ENCODE assay signal across 34 cellular contexts in the genomic region with DNA sequence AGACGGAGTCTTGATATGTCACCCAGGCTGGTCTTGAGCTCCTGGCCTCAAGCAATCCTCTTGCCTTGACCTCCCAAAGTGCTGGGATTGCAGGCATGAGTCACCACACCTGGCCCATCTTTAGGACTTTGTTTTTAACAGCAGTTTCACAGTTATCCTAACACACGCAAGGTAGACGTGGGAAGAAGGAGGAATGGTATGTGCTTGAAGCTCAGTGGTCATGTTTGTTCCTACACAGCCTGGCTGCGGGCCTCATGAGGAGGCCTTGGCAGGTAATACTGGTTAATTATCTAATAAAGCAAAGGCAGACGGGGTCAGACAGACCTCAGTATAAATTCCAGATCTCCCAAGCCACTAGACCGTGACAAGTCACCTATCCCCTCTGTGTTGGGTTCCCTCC.
"Had no signal": no experiment of that assay in that cellular context is flagged by ENCODE, and none has a peak within 500 bp of the region (broad histone marks: within the 10 kb centered on the region; RNA-seq: fewer than 3 reads in every experiment).

No MANE protein-coding gene starts in this region.

- DNase-seq: activated B cell treated with CpG ODN at 0.5 μM for 24 hours; activated CD4-positive, alpha-beta memory T cell treated with anti-CD3 and anti-CD28 coated beads for 36 hours; activated CD4-positive, alpha-beta T cell treated with anti-CD3 and anti-CD28 coated beads for 4 hours; activated CD4-positive, alpha-beta T cell treated with anti-CD3 and anti-CD28 coated beads, Interleukin-2, amount 10 ng/mL, durations not matched to agents 24 days and 14 days; activated CD4-positive, alpha-beta T cell treated with anti-CD3 and anti-CD28 coated beads, Interleukin-2, amount 50 U/mL, for 1 hour; activated CD4-positive, alpha-beta T cell treated with anti-CD3 and anti-CD28 coated beads, Interleukin-2, amount 50 U/mL, for 4 hours; activated CD4-positive, CD25-positive, alpha-beta regulatory T cell treated with anti-CD3 and anti-CD28 coated beads, Interleukin-2, amount 50 U/mL, for 72 hours; activated CD8-positive, alpha-beta memory T cell treated with anti-CD3 and anti-CD28 coated beads, Interleukin-2, amount 50 U/mL, for 4 hours; activated CD8-positive, alpha-beta T cell treated with anti-CD3 and anti-CD28 coated beads for 36 hours; activated effector memory CD4-positive, alpha-beta T cell treated with anti-CD3 and anti-CD28 coated beads, Interleukin-2, amount 50 U/mL, for 16 hours; activated gamma-delta T cell treated with Interleukin-2 at 50 U/mL for 16 hours; activated naive CD4-positive, alpha-beta T cell; activated naive CD4-positive, alpha-beta T cell treated with anti-CD3 and anti-CD28 coated beads for 36 hours; activated naive CD4-positive, alpha-beta T cell treated with anti-CD3 and anti-CD28 coated beads, Interleukin-2, amount 50 U/mL, for 16 hours; activated naive CD8-positive, alpha-beta T cell treated with anti-CD3 and anti-CD28 coated beads for 36 hours; activated T-cell treated with anti-CD3 and anti-CD28 coated beads for 4 hours; activated T-cell treated with anti-CD3 and anti-CD28 coated beads, Interleukin-2, amount 50 U/mL, for 1 hour; activated T-cell treated with anti-CD3 and anti-CD28 coated beads, Interleukin-2, amount 50 U/mL, for 4 hours; activated T-cell treated with anti-CD3 and anti-CD28 coated beads, Interleukin-2, amount 50 U/mL, for 72 hours; adrenal gland; amniotic stem cell; aorta; body of pancreas; brain microvascular endothelial cell; central memory CD4-positive, alpha-beta T cell; T-helper 1 cell; T-helper 2 cell; T-helper 9 cell had no signal

- H3K4me3 ChIP-seq: adrenal gland, body of pancreas, breast epithelium had no signal

- FAIRE-seq: astrocyte, TTC549 had no signal

- H3K4me1 ChIP-seq: adrenal gland, body of pancreas, breast epithelium had no signal

- H3K27me3 ChIP-seq: adrenal gland, body of pancreas, brain microvascular endothelial cell, breast epithelium had no signal

- H3K36me3 ChIP-seq: adrenal gland, brain microvascular endothelial cell, breast epithelium had no signal

- ATAC-seq: activated CD8-positive, alpha-beta T cell treated with anti-CD3 and anti-CD28 coated beads for 36 hours; activated naive CD4-positive, alpha-beta T cell treated with anti-CD3 and anti-CD28 coated beads, Interleukin-2, amount 50 U/mL, for 72 hours; activated T-cell treated with anti-CD3 and anti-CD28 coated beads, Interleukin-2, amount 50 U/mL, for 4 hours; activated T-cell treated with anti-CD3 and anti-CD28 coated beads, Interleukin-2, amount 50 U/mL, for 72 hours; activated T-helper 17 cell treated with anti-CD3 and anti-CD28 coated beads, Interleukin-2, amount 50 U/mL, for 72 hours; body of pancreas had no signal

- H3K27ac ChIP-seq: adrenal gland, body of pancreas, brain microvascular endothelial cell, VCaP had no signal

- H3K9me3 ChIP-seq: adrenal gland, body of pancreas, breast epithelium had no signal
